8 cellular contexts compared by ENCODE assay signal in genomic region chr10:119528663-119529237, GRCh38. TPM values are rescaled to one million over a fixed set of nuclear protein-coding genes. Genes with fewer than 3 reads are reported as not detected.
DNase-seq lines count a peak whose midpoint lies in the region; TF ChIP-seq lines count a peak whose summit lies in the region.
"Not testable (repeated sequence)": the region's sequence is repeated elsewhere in the genome, so short reads cannot be mapped to it uniquely, and the experiment has no call there.

No MANE protein-coding gene starts in this region.

- peaks cover 3 to 39% (median 18%) of the 10 kb centered on the region in 11 experiments for H3K36me3 ChIP-seq in BLaER1 treated with 17β-estradiol and CSF1 and Interleukin-3, amounts not matched to agents 10 nM and 100 nM

- not testable (repeated sequence) for H3K27me3 Mint-ChIP-seq in activated CD4-positive, alpha-beta T cell treated with anti-CD3 and anti-CD28 coated beads, Interleukin-2, amount 10 ng/mL, durations not matched to agents 24 days and 14 days; MCF 10A (ENCODE audit: insufficient read depth, unreplicated experiment); osteocyte (ENCODE audit: unreplicated experiment)

- H3K27me3 ChIP-seq in BLaER1 treated with 17β-estradiol and CSF1 and Interleukin-3, amounts not matched to agents 10 nM and 100 nM = not testable (repeated sequence)

- not testable (repeated sequence) for H3K4me3 ChIP-seq in BLaER1 treated with 17β-estradiol and CSF1 and Interleukin-3, amounts not matched to agents 10 nM and 100 nM; fibroblast of pulmonary artery (replicated peaks; ENCODE audit: low read depth, low read length)

- POLR2A ChIA-PET in MCF 10A (lab: Yijun Ruan, JAX) = not testable (repeated sequence)

- H4K20me1 ChIP-seq in BLaER1 treated with 17β-estradiol and CSF1 and Interleukin-3, amounts not matched to agents 10 nM and 100 nM = peaks cover 0 to 96% (median 43%) of the 10 kb centered on the region in 11 experiments; a peak in 14 of 22 replicates

- not testable (repeated sequence) for H3K9me3 ChIP-seq in BLaER1 treated with 17β-estradiol and CSF1 and Interleukin-3, amounts not matched to agents 10 nM and 100 nM (replicated peaks in 1 of 11)

- peak overlapping the region; percentile 20 for H3K27ac Mint-ChIP-seq in activated CD4-positive, alpha-beta T cell treated with anti-CD3 and anti-CD28 coated beads, Interleukin-2, amount 10 ng/mL, durations not matched to agents 24 days and 14 days
- not testable (repeated sequence) for H3K27ac Mint-ChIP-seq in MCF 10A (ENCODE audit: low read depth, unreplicated experiment)
- peak overlapping the region; percentile 23 for H3K27ac Mint-ChIP-seq in osteocyte (ENCODE audit: unreplicated experiment)

- TF ChIP-seq CTCF in MCF 10A (IDR thresholded peaks at IDR 0.05; ENCODE audit: unreplicated experiment); fibroblast of pulmonary artery (IDR thresholded peaks at IDR 0.05; ENCODE audit: low read length, missing control alignments); osteocyte (IDR thresholded peaks at IDR 0.05): not testable (repeated sequence)

- H3K27ac ChIP-seq in BLaER1 treated with 17β-estradiol and CSF1 and Interleukin-3, amounts not matched to agents 10 nM and 100 nM = not testable (repeated sequence)

- not testable (repeated sequence) for H3K9me3 Mint-ChIP-seq in activated CD4-positive, alpha-beta T cell treated with anti-CD3 and anti-CD28 coated beads, Interleukin-2, amount 10 ng/mL, durations not matched to agents 24 days and 14 days; MCF 10A (ENCODE audit: unreplicated experiment); osteocyte (ENCODE audit: unreplicated experiment)

- intact Hi-C loops in activated CD4-positive, alpha-beta T cell treated with anti-CD3 and anti-CD28 coated beads, Interleukin-2, amount 10 ng/mL, durations not matched to agents 24 days and 14 days (cut with micrococcal nuclease); MCF 10A (cut with micrococcal nuclease): not testable (repeated sequence)

- DNase-seq in A172 (ENCODE audit: low spot score) (peak; percentile 93), H4 (ENCODE audit: low spot score) (peak; percentile 37), NCI-H2171 (lab: John Stamatoyannopoulos, UW) (peak; percentile 22), MCF 10A (ENCODE audit: unreplicated experiment) (peak; percentile 72), fibroblast of pulmonary artery (ENCODE audit: low read depth) (peak; percentile 85)
- not testable (repeated sequence) for DNase-seq in activated CD4-positive, alpha-beta T cell treated with anti-CD3 and anti-CD28 coated beads, Interleukin-2, amount 10 ng/mL, durations not matched to agents 24 days and 14 days; osteocyte (ENCODE audit: extremely low spot score, unreplicated experiment)

- peaks cover 51% of the 10 kb centered on the region for H3K36me3 Mint-ChIP-seq in activated CD4-positive, alpha-beta T cell treated with anti-CD3 and anti-CD28 coated beads, Interleukin-2, amount 10 ng/mL, durations not matched to agents 24 days and 14 days (ENCODE audit: low read depth)
- H3K36me3 Mint-ChIP-seq in MCF 10A (ENCODE audit: insufficient read depth, unreplicated experiment) = peaks cover 13% of the 10 kb centered on the region
- not testable (repeated sequence) for H3K36me3 Mint-ChIP-seq in osteocyte (ENCODE audit: unreplicated experiment)

- peaks cover 34% of the 10 kb centered on the region for H3K4me1 Mint-ChIP-seq in activated CD4-positive, alpha-beta T cell treated with anti-CD3 and anti-CD28 coated beads, Interleukin-2, amount 10 ng/mL, durations not matched to agents 24 days and 14 days
- H3K4me1 Mint-ChIP-seq in MCF 10A (ENCODE audit: insufficient read depth, unreplicated experiment) = not testable (repeated sequence)
- peaks cover 42% of the 10 kb centered on the region for H3K4me1 Mint-ChIP-seq in osteocyte (ENCODE audit: unreplicated experiment)

- CTCF ChIA-PET in MCF 10A (lab: Yijun Ruan, JAX) = interaction anchor here (0.6 to 0.9 kb wide), 2 partner anchors 15 to 17 kb away, joined by 3 read pairs; no protein-coding TSS in a partner anchor

- not testable (repeated sequence) for H3K4me3 Mint-ChIP-seq in activated CD4-positive, alpha-beta T cell treated with anti-CD3 and anti-CD28 coated beads, Interleukin-2, amount 10 ng/mL, durations not matched to agents 24 days and 14 days; MCF 10A (ENCODE audit: unreplicated experiment); osteocyte (ENCODE audit: unreplicated experiment)

- H3K4me1 ChIP-seq in BLaER1 treated with 17β-estradiol and CSF1 and Interleukin-3, amounts not matched to agents 10 nM and 100 nM = peaks cover 12 to 26% (median 17%) of the 10 kb centered on the region in 10 experiments; a peak in 19 of 20 replicates

- peak overlapping the region in 10 of 11 experiments; percentile 7 to 64 (median 32); a peak in 13 of 22 replicates for H3K4me2 ChIP-seq in BLaER1 treated with 17β-estradiol and CSF1 and Interleukin-3, amounts not matched to agents 10 nM and 100 nM

- BruUV-seq in MCF 10A (replicated peaks; lab: Mats Ljungman, UMichigan) = not testable (repeated sequence)

- H3K9ac ChIP-seq in BLaER1 treated with 17β-estradiol and CSF1 and Interleukin-3, amounts not matched to agents 10 nM and 100 nM = not testable (repeated sequence)

RNA-seq across cellular contexts. Expression of gene RGS10, which starts 13.8 kb away (rescaled TPM):
- total RNA-seq in A172 (2014; rRNA removed; shearing (Covaris generic)) = 74.7 and 106 TPM in 2 replicates
- total RNA-seq in H4 (2014; rRNA removed; shearing (Covaris generic)) = 28.7 and 36.2 TPM in 2 replicates
- 137 TPM in 2 replicates for total RNA-seq in activated CD4-positive, alpha-beta T cell treated with anti-CD3 and anti-CD28 coated beads, Interleukin-2, amount 10 ng/mL, durations not matched to agents 24 days and 14 days
- 17.0 and 26.0 TPM in 2 replicates for total RNA-seq in MCF 10A (2022)
- total RNA-seq in osteocyte = 19.0 and 23.3 TPM in 2 replicates
